25 cellular contexts compared by ENCODE assay signal in the genomic region with DNA sequence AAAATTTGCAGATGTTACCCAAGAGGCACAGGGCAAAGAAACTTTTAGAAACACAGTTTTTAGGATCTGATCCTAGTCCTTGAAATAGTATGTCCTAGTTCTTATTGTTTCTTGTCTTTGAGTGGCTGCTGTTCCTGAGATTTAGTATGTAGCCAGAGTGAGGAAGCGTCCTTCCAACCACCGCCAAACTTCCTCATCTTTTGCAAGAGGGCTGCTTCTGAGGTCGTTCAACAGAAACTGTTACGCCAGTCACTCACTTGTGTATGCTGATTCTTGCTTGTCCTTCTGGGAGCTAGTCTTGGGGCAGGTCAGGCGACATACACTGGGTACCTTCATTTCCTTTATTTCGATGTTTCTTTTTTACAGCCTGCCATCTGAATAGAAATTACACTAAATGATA.
"Had no signal": no experiment of that assay in that cellular context is flagged by ENCODE, and none has a peak within 500 bp of the region (broad histone marks: within the 10 kb centered on the region; RNA-seq: fewer than 3 reads in every experiment).

No MANE protein-coding gene starts in this region.

- H3K27me3 ChIP-seq: left lung, right lobe of liver, stomach, transverse colon had no signal

- H3K27ac ChIP-seq: left lung, right lobe of liver, stomach, transverse colon had no signal

- FAIRE-seq: small intestine, urothelium cell line had no signal

- H3K36me3 ChIP-seq: left lung, right lobe of liver, stomach, transverse colon had no signal

- H3K4me3 Mint-ChIP-seq: activated CD4-positive, alpha-beta T cell treated with anti-CD3 and anti-CD28 coated beads, Interleukin-2, amount 10 ng/mL, durations not matched to agents 7 days and 5 days; activated CD8-positive, alpha-beta T cell treated with anti-CD3 and anti-CD28 coated beads, Interleukin-2, amount 10 ng/mL, durations not matched to agents 7 days and 5 days; brain; naive thymus-derived CD4-positive, alpha-beta T cell; neural crest cell; stimulated activated memory B cell treated with anti-CD40 and anti-IgM and Interleukin-4, amounts not matched to agents 10 μg/mL and 1 μg/mL and 100 μg/mL, for 72 hours had no signal

- H3K9me3 ChIP-seq: right lobe of liver, stomach, transverse colon had no signal

- H3K27ac Mint-ChIP-seq: activated CD4-positive, alpha-beta T cell treated with anti-CD3 and anti-CD28 coated beads, Interleukin-2, amount 10 ng/mL, durations not matched to agents 7 days and 5 days; activated CD8-positive, alpha-beta T cell treated with anti-CD3 and anti-CD28 coated beads, Interleukin-2, amount 10 ng/mL, durations not matched to agents 7 days and 5 days; activated naive CD4-positive, alpha-beta T cell treated with anti-CD3 and anti-CD28 coated beads, Interleukin-2, amount 50 U/mL, for 72 hours; brain; naive thymus-derived CD4-positive, alpha-beta T cell; stimulated activated memory B cell treated with anti-CD40 and anti-IgM and Interleukin-4, amounts not matched to agents 10 μg/mL and 1 μg/mL and 100 μg/mL, for 72 hours had no signal

- H3K4me1 Mint-ChIP-seq: activated CD4-positive, alpha-beta T cell treated with anti-CD3 and anti-CD28 coated beads, Interleukin-2, amount 10 ng/mL, durations not matched to agents 7 days and 5 days; naive thymus-derived CD4-positive, alpha-beta T cell; neural crest cell; stimulated activated memory B cell treated with anti-CD40 and anti-IgM and Interleukin-4, amounts not matched to agents 10 μg/mL and 1 μg/mL and 100 μg/mL, for 72 hours had no signal

- H3K9me3 Mint-ChIP-seq: activated CD4-positive, alpha-beta T cell treated with anti-CD3 and anti-CD28 coated beads, Interleukin-2, amount 10 ng/mL, durations not matched to agents 7 days and 5 days; brain; neural crest cell had no signal

- H3K4me3 ChIP-seq: left lung, right lobe of liver, stomach, transverse colon had no signal

- ATAC-seq: activated CD4-positive, CD25-positive, alpha-beta regulatory T cell treated with anti-CD3 and anti-CD28 coated beads, Interleukin-2, amount 50 U/mL, for 24 hours; activated CD8-positive, alpha-beta T cell treated with anti-CD3 and anti-CD28 coated beads, Interleukin-2, amount 10 ng/mL, durations not matched to agents 7 days and 5 days; activated naive CD4-positive, alpha-beta T cell treated with anti-CD3 and anti-CD28 coated beads, Interleukin-2, amount 50 U/mL, for 72 hours; esophagus mucosa; left lung; naive thymus-derived CD4-positive, alpha-beta T cell; right lobe of liver; stimulated activated memory B cell treated with anti-CD40 and anti-IgM and Interleukin-4, amounts not matched to agents 10 μg/mL and 1 μg/mL and 100 μg/mL, for 72 hours had no signal

- H3K36me3 Mint-ChIP-seq: activated naive CD4-positive, alpha-beta T cell treated with anti-CD3 and anti-CD28 coated beads, Interleukin-2, amount 50 U/mL, for 72 hours; brain; naive thymus-derived CD4-positive, alpha-beta T cell; stimulated activated memory B cell treated with anti-CD40 and anti-IgM and Interleukin-4, amounts not matched to agents 10 μg/mL and 1 μg/mL and 100 μg/mL, for 72 hours had no signal

- H3K27me3 Mint-ChIP-seq: activated CD4-positive, alpha-beta T cell treated with anti-CD3 and anti-CD28 coated beads, Interleukin-2, amount 10 ng/mL, durations not matched to agents 7 days and 5 days; naive thymus-derived CD4-positive, alpha-beta T cell; stimulated activated memory B cell treated with anti-CD40 and anti-IgM and Interleukin-4, amounts not matched to agents 10 μg/mL and 1 μg/mL and 100 μg/mL, for 72 hours had no signal

- DNase-seq: activated CD4-positive, alpha-beta T cell treated with anti-CD3 and anti-CD28 coated beads, Interleukin-2, amount 10 ng/mL, durations not matched to agents 7 days and 5 days; activated CD8-positive, alpha-beta T cell treated with anti-CD3 and anti-CD28 coated beads, Interleukin-2, amount 10 ng/mL, durations not matched to agents 7 days and 5 days; activated T-cell treated with anti-CD3 and anti-CD28 coated beads, Interleukin-2, amount 50 U/mL, for 1 hour; aorta; caudate nucleus; effector memory CD4-positive, alpha-beta T cell; foreskin melanocyte; glutamatergic neuron; hippocampal formation; kidney glomerular epithelial cell; left lung; naive thymus-derived CD4-positive, alpha-beta T cell; occipital lobe; posterior cingulate gyrus; right lobe of liver; small intestine; stomach; transverse colon had no signal

- H3K4me1 ChIP-seq: left lung, right lobe of liver, stomach, transverse colon had no signal
